30 cellular contexts compared by ENCODE assay signal in genomic region chr7:53900856-53901528, GRCh38.
"Had no signal": no experiment of that assay in that cellular context is flagged by ENCODE, and none has a peak within 500 bp of the region (broad histone marks: within the 10 kb centered on the region; RNA-seq: fewer than 3 reads in every experiment).

No MANE protein-coding gene starts in this region.

- H3K4me1 Mint-ChIP-seq: naive B cell; stimulated activated memory B cell treated with anti-CD40 and anti-IgM and Interleukin-4, amounts not matched to agents 10 μg/mL and 1 μg/mL and 100 μg/mL, for 72 hours; T-helper 17 cell had no signal

- H3K27me3 ChIP-seq: ascending aorta, brain microvascular endothelial cell, esophagus muscularis mucosa, stomach, suprapubic skin, transverse colon had no signal

- H3K4me1 ChIP-seq: ascending aorta, esophagus muscularis mucosa, lower lobe of right lung, parathyroid adenoma, stomach, suprapubic skin, transverse colon had no signal

- H3K9me3 ChIP-seq: ascending aorta, lower lobe of right lung, suprapubic skin, transverse colon had no signal

- H3K36me3 ChIP-seq: ascending aorta, brain microvascular endothelial cell, esophagus muscularis mucosa, lower lobe of right lung, stomach, suprapubic skin, transverse colon had no signal

- H3K9ac ChIP-seq: parathyroid adenoma had no signal

- H3K4me2 ChIP-seq: smooth muscle cell had no signal

- H3K36me3 Mint-ChIP-seq: naive B cell; stimulated activated memory B cell treated with anti-CD40 and anti-IgM and Interleukin-4, amounts not matched to agents 10 μg/mL and 1 μg/mL and 100 μg/mL, for 72 hours had no signal

- H3K4me3 Mint-ChIP-seq: activated CD8-positive, alpha-beta T cell treated with anti-CD3 and anti-CD28 coated beads, Interleukin-2, amount 10 ng/mL, durations not matched to agents 7 days and 5 days; naive B cell; stimulated activated memory B cell treated with anti-CD40 and anti-IgM and Interleukin-4, amounts not matched to agents 10 μg/mL and 1 μg/mL and 100 μg/mL, for 72 hours; T-helper 17 cell had no signal

- H2AFZ ChIP-seq: parathyroid adenoma had no signal

- H3K27ac Mint-ChIP-seq: activated CD8-positive, alpha-beta T cell treated with anti-CD3 and anti-CD28 coated beads, Interleukin-2, amount 10 ng/mL, durations not matched to agents 7 days and 5 days; activated naive CD4-positive, alpha-beta T cell treated with anti-CD3 and anti-CD28 coated beads, Interleukin-2, amount 50 U/mL, for 72 hours; naive B cell; stimulated activated memory B cell treated with anti-CD40 and anti-IgM and Interleukin-4, amounts not matched to agents 10 μg/mL and 1 μg/mL and 100 μg/mL, for 72 hours; T-helper 17 cell had no signal

- H3K4me3 ChIP-seq: ascending aorta, esophagus muscularis mucosa, lower lobe of right lung, smooth muscle cell, stomach, suprapubic skin, transverse colon had no signal

- H3K27ac ChIP-seq: ascending aorta, brain microvascular endothelial cell, esophagus muscularis mucosa, lower lobe of right lung, parathyroid adenoma, stomach, suprapubic skin, transverse colon, VCaP had no signal

- ATAC-seq: activated CD8-positive, alpha-beta T cell treated with anti-CD3 and anti-CD28 coated beads, Interleukin-2, amount 10 ng/mL, durations not matched to agents 7 days and 5 days; activated naive CD4-positive, alpha-beta T cell treated with anti-CD3 and anti-CD28 coated beads, Interleukin-2, amount 50 U/mL, for 72 hours; lower lobe of right lung; sciatic nerve; stimulated activated memory B cell treated with anti-CD40 and anti-IgM and Interleukin-4, amounts not matched to agents 10 μg/mL and 1 μg/mL and 100 μg/mL, for 72 hours; T-helper 17 cell had no signal

- H3K79me2 ChIP-seq: parathyroid adenoma had no signal

- H3K27me3 Mint-ChIP-seq: naive B cell; stimulated activated memory B cell treated with anti-CD40 and anti-IgM and Interleukin-4, amounts not matched to agents 10 μg/mL and 1 μg/mL and 100 μg/mL, for 72 hours; T-helper 17 cell had no signal

- DNase-seq: activated CD4-positive, alpha-beta T cell treated with anti-CD3 and anti-CD28 coated beads for 1 hour; activated CD4-positive, alpha-beta T cell treated with anti-CD3 and anti-CD28 coated beads, Interleukin-2, amount 50 U/mL, for 1 hour; activated CD8-positive, alpha-beta T cell treated with anti-CD3 and anti-CD28 coated beads, Interleukin-2, amount 10 ng/mL, durations not matched to agents 7 days and 5 days; brain microvascular endothelial cell; caudate nucleus; dermis blood vessel endothelial cell; effector memory CD4-positive, alpha-beta T cell; head of caudate nucleus; hypothalamus; kidney; lower lobe of right lung; mesendoderm; naive B cell; nucleus accumbens; stimulated activated CD4-positive, alpha-beta T cell treated with anti-CD3 and anti-CD28 coated beads, Interleukin-15, amount 100 ng/mL, for 24 hours; stomach; T-helper 17 cell; transverse colon had no signal

- FAIRE-seq: endothelial cell of umbilical vein, frontal cortex, kidney, urothelium cell line had no signal
